Comparison of ENCODE assay signal across 23 cellular contexts in genomic region chr1:69985901-69986439, GRCh38.
"Had no signal": no experiment of that assay in that cellular context is flagged by ENCODE, and none has a peak within 500 bp of the region (broad histone marks: within the 10 kb centered on the region; RNA-seq: fewer than 3 reads in every experiment).

No MANE protein-coding gene starts in this region.

- H3K4me2 ChIP-seq: PC-9 had no signal

- H2AFZ ChIP-seq: PC-9 had no signal

- H3K4me3 ChIP-seq: adrenal gland, PC-9, SK-N-MC had no signal

- FAIRE-seq: colon had no signal

- H3K27me3 ChIP-seq: adrenal gland had no signal

- ATAC-seq: activated CD4-positive, CD25-positive, alpha-beta regulatory T cell treated with anti-CD3 and anti-CD28 coated beads, Interleukin-2, amount 50 U/mL, for 24 hours; activated CD8-positive, alpha-beta T cell treated with anti-CD3 and anti-CD28 coated beads for 36 hours; activated T-cell treated with anti-CD3 and anti-CD28 coated beads, Interleukin-2, amount 50 U/mL, for 72 hours; T-cell had no signal

- DNase-seq: activated CD4-positive, alpha-beta T cell treated with anti-CD3 and anti-CD28 coated beads for 4 hours; activated CD8-positive, alpha-beta memory T cell treated with anti-CD3 and anti-CD28 coated beads, Interleukin-2, amount 50 U/mL, for 4 hours; activated CD8-positive, alpha-beta T cell treated with anti-CD3 and anti-CD28 coated beads for 36 hours; activated gamma-delta T cell treated with Interleukin-2 at 50 U/mL for 16 hours; activated naive CD4-positive, alpha-beta T cell treated with anti-CD3 and anti-CD28 coated beads, Interleukin-2, amount 10 ng/mL, durations not matched to agents 7 days and 5 days; activated naive CD8-positive, alpha-beta T cell treated with anti-CD3 and anti-CD28 coated beads for 36 hours; activated T-cell treated with anti-CD3 and anti-CD28 coated beads, Interleukin-2, amount 50 U/mL, for 72 hours; adrenal gland; anterior cingulate cortex; cerebellar nuclear complex; Kasumi-1; NCI-H1105; NCI-H1436; NCI-H1694 treated with DMSO at 0.1 percent for 48 hours; NCI-H2029 treated with DMSO at 0.1 percent for 48 hours; NCI-H446; NCI-H524; PC-9; T-cell; T-helper 2 cell had no signal

- H3K27ac ChIP-seq: adrenal gland, PC-9, SK-N-MC had no signal

- H3K36me3 ChIP-seq: adrenal gland had no signal

- H3K4me1 ChIP-seq: adrenal gland had no signal

- H3K9me3 ChIP-seq: adrenal gland had no signal
